8 cellular contexts compared by ENCODE assay signal in genomic region chr15:75456710-75457109, GRCh38. TPM values are rescaled to one million over a fixed set of nuclear protein-coding genes. Genes with fewer than 3 reads are reported as not detected.
DNase-seq lines count a peak whose midpoint lies in the region; TF ChIP-seq lines count a peak whose summit lies in the region.

No MANE protein-coding gene starts in this region.

- no peaks in the 10 kb centered on the region for H3K9me3 ChIP-seq in hepatocyte (ENCODE audit: low read depth)
- H3K9me3 ChIP-seq in transverse colon, result no peaks in the 10 kb centered on the region

- H4K20me1 ChIP-seq in hepatocyte (ENCODE audit: insufficient read depth, poor library complexity, severe bottlenecking), result no peaks in the 10 kb centered on the region

- H3K4me1 ChIP-seq in hepatocyte (ENCODE audit: insufficient read depth), result peaks cover 21% of the 10 kb centered on the region
- H3K4me1 ChIP-seq in transverse colon, result peaks cover 0 to 22% (median 19%) of the 10 kb centered on the region in 4 donors

- TF ChIP-seq POLR2A in transverse colon (IDR thresholded peaks at IDR 0.05), result no peak

- H3K9me2 ChIP-seq in hepatocyte (replicated peaks; ENCODE audit: insufficient read depth), result no peaks in the 10 kb centered on the region

- H3K27ac Mint-ChIP-seq in activated naive CD4-positive, alpha-beta T cell treated with anti-CD3 and anti-CD28 coated beads, Interleukin-2, amount 50 U/mL, for 24 hours, result peak overlapping the region; percentile 91

- no peaks in the 10 kb centered on the region for H3K36me3 Mint-ChIP-seq in activated naive CD4-positive, alpha-beta T cell treated with anti-CD3 and anti-CD28 coated beads, Interleukin-2, amount 50 U/mL, for 24 hours

- peak overlapping the region; percentile 88 for H3K4me2 ChIP-seq in hepatocyte

- H3K4me1 Mint-ChIP-seq in activated naive CD4-positive, alpha-beta T cell treated with anti-CD3 and anti-CD28 coated beads, Interleukin-2, amount 50 U/mL, for 24 hours, result peaks cover 14% of the 10 kb centered on the region

- peaks cover 4% of the 10 kb centered on the region for H3K79me2 ChIP-seq in hepatocyte

- no peak for DNase-seq in activated naive CD4-positive, alpha-beta T cell treated with Interleukin-2 at 50 U/mL for 16 hours
- DNase-seq in UCSD-AML1 (lab: John Stamatoyannopoulos, UW; ENCODE audit: unreplicated experiment) (peak; percentile 19), hepatocyte (ENCODE audit: low spot score) (no peak), transverse colon (no peak), inferior parietal cortex (ENCODE audit: extremely low spot score) (no peak), NCI-H1417 (lab: John Stamatoyannopoulos, UW) (no peak), NCI-H1048 (lab: John Stamatoyannopoulos, UW) (no peak)

- H2AFZ ChIP-seq in hepatocyte, result peak overlapping the region; percentile 97

- H3K27me3 ChIP-seq in hepatocyte (no peaks in the 10 kb centered on the region), transverse colon (no peaks in the 10 kb centered on the region)

- WGBS in hepatocyte (ENCODE audit: low lambda C conversion rate, missing lambda C conversion rate), result 44% methylated on average over 6 of the region's 6 CpGs
- 52 to 55% methylated on average over 4 to 6 of the region's 6 CpGs for WGBS in transverse colon (ENCODE audit: low coverage in 1 of 2), 2 donors

- TF ChIP-seq EP300 in transverse colon (IDR thresholded peaks at IDR 0.05; ENCODE audit: low read depth), result no peak

- intact Hi-C loops in transverse colon (cut with DNase I; ENCODE audit: low total_unique reads), result loop anchor here (5.0 kb wide), 1 partner anchor 121 kb away; the partner anchor contains the start of gene PTPN9

- no peak overlapping the region for H3K4me3 ChIP-seq in hepatocyte
- peak overlapping the region in 1 of 4 donors; percentile 79 for H3K4me3 ChIP-seq in transverse colon

- TF ChIP-seq CTCF in hepatocyte (IDR thresholded peaks at IDR 0.05; ENCODE audit: poor library complexity) (no peak), transverse colon (IDR thresholded peaks at IDR 0.05) (no peak)

- in situ Hi-C loops in transverse colon (cut with MboI; ENCODE audit: low pct_ligation_motif_present in 1 of 4, low pct_unique_long_range_greater_than_20kb in 1 of 4, low sequenced_read_pairs in 3 of 4), result loop anchor here in 1 of 4 donors (10.0 kb wide), 1 partner anchor 92 kb away; the partner anchor contains the start of gene MAN2C1

- H3K36me3 ChIP-seq in hepatocyte (replicated peaks; ENCODE audit: insufficient read depth, low read depth) (no peaks in the 10 kb centered on the region), transverse colon (no peaks in the 10 kb centered on the region)

- H3K27me3 Mint-ChIP-seq in activated naive CD4-positive, alpha-beta T cell treated with anti-CD3 and anti-CD28 coated beads, Interleukin-2, amount 50 U/mL, for 24 hours, result no peaks in the 10 kb centered on the region

- H3K4me3 Mint-ChIP-seq in activated naive CD4-positive, alpha-beta T cell treated with anti-CD3 and anti-CD28 coated beads, Interleukin-2, amount 50 U/mL, for 24 hours, result peak overlapping the region; percentile 98

- H3K27ac ChIP-seq in hepatocyte, result peak overlapping the region; percentile 98
- H3K27ac ChIP-seq in transverse colon, result peak overlapping the region in 3 of 4 donors; percentile 98 to 99 (median 99)

- no peaks in the 10 kb centered on the region for H3K9me3 Mint-ChIP-seq in activated naive CD4-positive, alpha-beta T cell treated with anti-CD3 and anti-CD28 coated beads, Interleukin-2, amount 50 U/mL, for 24 hours

RNA-seq across cellular contexts. Expression of gene SIN3A, which starts 5.2 kb away (rescaled TPM):
- 28.8 and 35.8 TPM in 2 replicates for total RNA-seq in hepatocyte
- polyA plus RNA-seq in hepatocyte, result 13.3 and 16.5 TPM in 2 replicates
- total RNA-seq in transverse colon, result 10 to 100 TPM; 39.3 to 88.0 (median 72.6) TPM
